In the genomic region with DNA sequence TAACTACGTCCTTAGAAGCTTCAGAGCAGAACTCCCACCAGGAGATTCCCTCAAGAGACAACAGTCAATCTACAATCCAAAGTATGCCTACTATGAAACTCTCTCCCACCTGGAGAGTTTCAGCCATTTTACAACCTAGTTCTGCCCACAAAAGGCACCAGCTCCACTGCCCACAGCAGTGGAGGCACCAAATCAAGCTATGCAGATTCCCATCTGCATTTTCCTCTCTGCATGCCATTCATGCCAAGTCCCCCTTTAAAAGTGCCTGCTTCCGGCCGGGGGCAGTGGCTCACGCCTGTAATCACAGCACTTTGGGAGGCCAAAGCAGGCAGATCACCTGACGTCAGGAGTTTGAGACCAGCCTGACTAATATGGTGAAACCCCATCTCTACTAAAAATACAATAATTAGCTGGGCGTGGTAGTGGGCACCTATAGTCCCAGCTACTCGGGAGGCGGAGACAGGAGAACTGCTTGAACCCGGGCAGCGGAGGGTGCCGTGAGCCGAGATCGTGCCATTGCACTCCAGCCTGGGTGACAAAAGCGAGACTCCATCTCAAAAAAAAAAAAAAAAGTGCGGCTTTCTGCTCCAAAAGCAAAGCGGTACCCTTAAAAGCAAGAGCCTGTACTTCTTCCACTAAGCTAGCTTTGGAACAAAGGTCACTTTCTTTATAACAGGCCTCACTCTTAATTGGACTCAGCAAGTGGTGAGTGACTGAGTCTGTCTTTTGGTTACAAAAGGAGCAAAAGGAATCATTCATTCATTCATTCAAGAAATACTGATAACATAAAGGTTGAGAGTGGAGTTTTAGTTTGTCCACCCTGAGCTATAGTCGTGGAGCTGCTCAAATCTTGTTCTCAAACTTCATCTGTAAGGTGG, we compare ENCODE assay signal across 17 cellular contexts. TPM values are rescaled to one million over a fixed set of nuclear protein-coding genes. Genes with fewer than 3 reads are reported as not detected.
A peak's percentile ranks its signal among the peaks of the same experiment; 100 is the strongest.
DNase-seq lines count a peak whose midpoint lies in the region; ATAC-seq, FAIRE-seq and TF ChIP-seq lines count a peak whose summit lies in the region.
"Had no signal": no experiment of that assay in that cellular context is flagged by ENCODE, and none has a peak within 500 bp of the region (broad histone marks: within the 10 kb centered on the region; RNA-seq: fewer than 3 reads in every experiment).

No MANE protein-coding gene starts in this region.

- H2BK15ac ChIP-seq in H1 (ENCODE audit: low read length) (no peak overlapping the region), mesenchymal stem cell (ENCODE audit: low read depth, poor library complexity, severe bottlenecking) (no peak overlapping the region)

- H4K5ac ChIP-seq in H1 (ENCODE audit: insufficient read length, low read depth, low read length) = no peak overlapping the region

- H3K27ac ChIP-seq in H1 (ENCODE audit: low read depth, low read length) = peak overlapping the region; percentile 9; the same call in 1 of the 2 replicates
- peak overlapping the region; percentile 34 for H3K27ac ChIP-seq in mesenchymal stem cell (ENCODE audit: low read length, poor library complexity, severe bottlenecking)
- peak overlapping the region; percentile 71 to 80 for H3K27ac ChIP-seq in testis

- H2AK5ac ChIP-seq in H1 (ENCODE audit: low read depth, low read length) (no peak overlapping the region), mesenchymal stem cell (ENCODE audit: low read length, severe bottlenecking) (no peak overlapping the region)

- H2AFZ ChIP-seq in H1 (ENCODE audit: low read length) (peak overlapping the region; percentile 68; the same call in 1 of the 2 replicates), mesenchymal stem cell (ENCODE audit: low read depth, low read length) (no peak overlapping the region)

- H3K4me1 ChIP-seq in H1 (replicated peaks in 1 of 4; ENCODE audit: control insufficient read depth in 3 of 4, insufficient read depth in 4 of 4, low read length in 3 of 4) = peaks cover 0 to 8% (median 1%) of the 10 kb centered on the region in 4 experiments; a peak in 2 of 7 replicates
- H3K4me1 ChIP-seq in mesenchymal stem cell (ENCODE audit: control insufficient read depth, insufficient read depth, low read depth, low read length) = peaks cover 4% of the 10 kb centered on the region
- H3K4me1 ChIP-seq in testis = peaks cover 12% of the 10 kb centered on the region

- H3K27me3 ChIP-seq in H7 (ENCODE audit: control insufficient read depth, insufficient read depth, low read length) (no peaks in the 10 kb centered on the region), H1 (replicated peaks in 1 of 4; ENCODE audit: control insufficient read depth in 3 of 4, extremely low read depth in 1 of 4, insufficient read depth in 3 of 4, low read length in 3 of 4) (no peaks in the 10 kb centered on the region), mesenchymal stem cell (ENCODE audit: control insufficient read depth in 1 of 2, insufficient read depth in 1 of 2, low read length in 2 of 2) (no peaks in the 10 kb centered on the region), testis (no peaks in the 10 kb centered on the region)
- H3K27me3 ChIP-seq: MG63 had no signal

- H2BK20ac ChIP-seq in H1 (ENCODE audit: low read length) = no peak overlapping the region; the same call in 1 of the 2 replicates

- TF ChIP-seq POLR2A in H1 (IDR thresholded peaks at IDR 0.05; ENCODE audit: control extremely low read depth in 1 of 2, low read depth in 2 of 2, low read length in 2 of 2) (no peak), testis (IDR thresholded peaks at IDR 0.05) (no peak)

- no peaks in the 10 kb centered on the region for H4K20me1 ChIP-seq in H1 (replicated peaks in 1 of 2; ENCODE audit: control insufficient read depth in 1 of 2, insufficient read depth in 2 of 2, low read length in 2 of 2)

- peak; percentile 65 for FAIRE-seq in H1 (lab: Jason Lieb, UNC)
- FAIRE-seq: GM12891 had no signal

- no peaks in the 10 kb centered on the region for H3K23me2 ChIP-seq in H1 (ENCODE audit: low read depth, low read length)

- peak; percentile 9 for DNase-seq in H7
- no peak for DNase-seq in H1 (ENCODE audit: low read depth in 1 of 2, low spot score in 2 of 2)
- no peak for DNase-seq in mesenchymal stem cell
- DNase-seq in testis = no peak
- no peak for DNase-seq in left ventricle myocardium superior
- DNase-seq in GOT3 (lab: John Stamatoyannopoulos, UW) = no peak
- DNase-seq: C1 segment of cervical spinal cord, DMS79 treated with DMSO at 0.1 percent for 48 hours, GF-D8, MG63, NCI-H1092, NCI-H146, NCI-H2081, NCI-H510A had no signal

- H2BK5ac ChIP-seq in H1 (ENCODE audit: low read depth, low read length) = peak overlapping the region; percentile 61
- no peak overlapping the region for H2BK5ac ChIP-seq in mesenchymal stem cell (ENCODE audit: low read depth, low read length, poor library complexity, severe bottlenecking)

- no peak for ATAC-seq in GM21528 (IDR thresholded peaks at IDR 0.05; ENCODE audit: low FRiP score, unreplicated experiment)
- ATAC-seq in left ventricle myocardium superior = no peak
- ATAC-seq: Panc1 had no signal

- no peak for TF ChIP-seq EP300 in H1 (IDR thresholded peaks at IDR 0.05; ENCODE audit: borderline replicate concordance in 1 of 2, low read depth in 2 of 2, low read length in 2 of 2)

- H4K8ac ChIP-seq in H1 (ENCODE audit: extremely low read depth, insufficient read depth, low read length) = no peak overlapping the region
- peak overlapping the region; percentile 12 for H4K8ac ChIP-seq in mesenchymal stem cell (ENCODE audit: low read length)

- H4K91ac ChIP-seq in H1 (replicated peaks; ENCODE audit: insufficient read length, low read length) (no peak overlapping the region), mesenchymal stem cell (ENCODE audit: low read length) (no peak overlapping the region)

- H3K9ac ChIP-seq in H1 (replicated peaks in 1 of 4; ENCODE audit: extremely low read depth in 1 of 4, low read depth in 3 of 4, low read length in 3 of 4) = no peak overlapping the region
- no peak overlapping the region for H3K9ac ChIP-seq in mesenchymal stem cell (ENCODE audit: low read length)

- H3K36me3 ChIP-seq in H7 (replicated peaks; ENCODE audit: control insufficient read depth, insufficient read depth, low read length) (no peaks in the 10 kb centered on the region), H1 (ENCODE audit: control insufficient read depth in 2 of 4, insufficient read depth in 4 of 4, low read length in 3 of 4) (no peaks in the 10 kb centered on the region), mesenchymal stem cell (ENCODE audit: control insufficient read depth in 1 of 2, insufficient read depth in 2 of 2, low read depth in 1 of 2, low read length in 2 of 2) (no peaks in the 10 kb centered on the region), testis (ENCODE audit: low read depth, missing control alignments) (no peaks in the 10 kb centered on the region)
- H3K36me3 ChIP-seq: MG63 had no signal

- H3K4ac ChIP-seq in H1 (replicated peaks; ENCODE audit: insufficient read length, low read depth, low read length) = no peak overlapping the region
- H3K4ac ChIP-seq in mesenchymal stem cell (ENCODE audit: low read depth in 1 of 2, low read length in 2 of 2) = no peak overlapping the region

- H3K14ac ChIP-seq in H1 (ENCODE audit: insufficient read length) = no peak overlapping the region
- no peak overlapping the region for H3K14ac ChIP-seq in mesenchymal stem cell (ENCODE audit: low read length in 2 of 2)

- POLR2A ChIA-PET in H1 (lab: Charles Lee; ENCODE audit: partially characterized antibody) = interaction anchor here (0.6 to 2.6 kb wide), 6 partner anchors 10 to 150 kb away, joined by 3 to 10 read pairs (median 3); a partner anchor contains a TSS

- CTCF ChIA-PET in H1 (lab: Charles Lee; ENCODE audit: partially characterized antibody) = interaction anchor here (0.6 to 2.1 kb wide), 10 partner anchors 10 to 213 kb away, joined by 3 to 11 read pairs (median 3); no protein-coding TSS in a partner anchor

- H3K23ac ChIP-seq in H1 (ENCODE audit: insufficient read length) (no peak overlapping the region), mesenchymal stem cell (ENCODE audit: low read length in 2 of 2) (no peak overlapping the region)

- WGBS in H1 (ENCODE audit: extremely low coverage in 1 of 2, insufficient coverage in 1 of 2, insufficient read length in 1 of 2, insufficient replicate concordance in 2 of 2, low coverage in 1 of 2, low lambda C conversion rate in 2 of 2, missing lambda C conversion rate in 1 of 2), 2 experiments = 67% methylated on average over 16 of the region's 17 CpGs; no CpG with 5 or more reads in 1 of the 2 experiments
- WGBS in mesenchymal stem cell = 85% methylated on average over 14 of the region's 17 CpGs
- 80 to 87% methylated on average over 17 of the region's 17 CpGs for WGBS in testis, 2 donors

- H2BK12ac ChIP-seq in H1 (ENCODE audit: low read depth, low read length) (0 out of 2 replicates have a peak overlapping the region, but pooled peaks have one; percentile 82), mesenchymal stem cell (ENCODE audit: low read length in 2 of 2) (no peak overlapping the region)

- peak overlapping the region; percentile 61 for H2BK120ac ChIP-seq in H1 (replicated peaks; ENCODE audit: low read depth, low read length)
- H2BK120ac ChIP-seq in mesenchymal stem cell (ENCODE audit: low read depth, low read length) = no peak overlapping the region

- H3K4me2 ChIP-seq in H1 (ENCODE audit: insufficient read depth in 1 of 2, low read depth in 2 of 2, low read length in 2 of 2) (peak overlapping the region; percentile 17 to 41; a peak in 3 of 4 replicates), mesenchymal stem cell (ENCODE audit: low read length, poor library complexity, severe bottlenecking) (no peak overlapping the region)

- H3K79me1 ChIP-seq in H1 (ENCODE audit: low read depth, low read length) (no peaks in the 10 kb centered on the region), mesenchymal stem cell (replicated peaks; ENCODE audit: low read length, poor library complexity, severe bottlenecking) (no peaks in the 10 kb centered on the region)

- H3K4me3 ChIP-seq in H7 (ENCODE audit: insufficient read depth, low read depth, low read length) (no peak overlapping the region), H1 (ENCODE audit: extremely low read depth in 1 of 4, insufficient read depth in 2 of 4, low read depth in 3 of 4, low read length in 4 of 4) (no peak overlapping the region; a peak in 1 of 8 replicates), mesenchymal stem cell (ENCODE audit: insufficient read depth in 1 of 2, low read depth in 1 of 2, low read length in 2 of 2) (no peak overlapping the region), testis (no peak overlapping the region)
- H3K4me3 ChIP-seq: MG63 had no signal

- H3K18ac ChIP-seq in H1 (ENCODE audit: extremely low read depth, low read length) (no peak overlapping the region; the same call in 1 of the 2 replicates), mesenchymal stem cell (ENCODE audit: low read depth in 1 of 2, low read length in 2 of 2) (no peak overlapping the region)

- no peak for TF ChIP-seq RAD21 in H1 (IDR thresholded peaks at IDR 0.05 in 1 of 2, conservative IDR thresholded peaks at IDR 0.05 in 1 of 2; ENCODE audit: low read depth in 2 of 2, low read length in 2 of 2)

- no peak; a peak in 1 of 4 replicates for TF ChIP-seq CTCF in H1 (IDR thresholded peaks at IDR 0.05; ENCODE audit: control extremely low read depth in 1 of 3, insufficient read depth in 1 of 3, low read depth in 1 of 3, low read length in 3 of 3)
- TF ChIP-seq CTCF in testis (IDR thresholded peaks at IDR 0.05) = no peak

- intact Hi-C loops in testis (cut with DNase I; ENCODE audit: low total_unique reads) (no loop called here), left ventricle myocardium superior (cut with micrococcal nuclease) (no loop called here)

- no peak overlapping the region for H3K56ac ChIP-seq in H1 (replicated peaks; ENCODE audit: insufficient read length, low read depth, low read length)

- no peaks in the 10 kb centered on the region for H3K9me3 ChIP-seq in H1 (ENCODE audit: insufficient read depth in 2 of 2, low read depth in 1 of 2, low read length in 1 of 2)
- no peaks in the 10 kb centered on the region for H3K9me3 ChIP-seq in mesenchymal stem cell (ENCODE audit: control insufficient read depth, low read length)
- H3K9me3 ChIP-seq in testis = no peaks in the 10 kb centered on the region
- H3K9me3 ChIP-seq: MG63 had no signal

- no peaks in the 10 kb centered on the region for H3K79me2 ChIP-seq in H1 (ENCODE audit: control insufficient read depth in 1 of 2, insufficient read depth in 2 of 2, low read length in 2 of 2)

RNA-seq across cellular contexts. Expression of a gene that starts 10.1 kb away (rescaled TPM):
- total RNA-seq in H7 (2014; rRNA removed; shearing (Covaris generic)) = 102 and 147 TPM in 2 replicates
- total RNA-seq in H1 (2021; fragmentation: NEBNext Ultra II Directional; extraction: Animal tissue kit (Norgen Biotek cat#: 25700)) = 150 and 155 TPM in 2 replicates
- 9.1 and 16.9 TPM in 2 replicates for polyA plus RNA-seq in H1 (2011; rRNA removed)
- polyA plus RNA-seq in H1 (2011; cell fraction: cytosol; rRNA removed) = 39.0 TPM
- polyA plus RNA-seq in H1 (2011; cell fraction: nucleus; rRNA removed) = 16.9 TPM
- 43.1 to 83.1 TPM (median 51.0 TPM) in 4 replicates for polyA plus RNA-seq in H1 (2012, experiment 1 of 2)
- polyA plus RNA-seq in H1 (2012, experiment 2 of 2) = 4.7 TPM
- polyA plus RNA-seq in H1 (2013, experiment 1 of 2) = 99.1 TPM
- 95.2 TPM for polyA plus RNA-seq in H1 (2013, experiment 2 of 2)
- polyA minus RNA-seq in H1 (2011; rRNA and poly(A)+ RNA removed) = 23.1 and 33.5 TPM in 2 replicates
- polyA minus RNA-seq in H1 (2011; cell fraction: cytosol; rRNA and poly(A)+ RNA removed) = 33.6 TPM
- polyA minus RNA-seq in H1 (2011; cell fraction: nucleus; rRNA and poly(A)+ RNA removed) = 66.7 TPM
- 5.8 TPM for polyA plus RNA-seq in mesenchymal stem cell (2013, experiment 1 of 2)
- 5.8 TPM for polyA plus RNA-seq in mesenchymal stem cell (2013, experiment 2 of 2)
- 10 to 100 TPM; 11.2 to 17.2 TPM for total RNA-seq in testis
- 15.2 TPM for polyA plus RNA-seq in testis (ENCODE audit: insufficient read depth, low read depth, low replicate concordance)
- 0.35 TPM for total RNA-seq in left ventricle myocardium superior

Comparison
In these comparisons a context has a peak if more than half of its experiments do, and no peak if none do; other contexts are left out.
1. H3K27ac ChIP-seq: peak in every context shown above with its lines; median percentile 76 in testis; 34 in mesenchymal stem cell; 9 in H1.